9 cellular contexts compared by ENCODE assay signal in the genomic region with DNA sequence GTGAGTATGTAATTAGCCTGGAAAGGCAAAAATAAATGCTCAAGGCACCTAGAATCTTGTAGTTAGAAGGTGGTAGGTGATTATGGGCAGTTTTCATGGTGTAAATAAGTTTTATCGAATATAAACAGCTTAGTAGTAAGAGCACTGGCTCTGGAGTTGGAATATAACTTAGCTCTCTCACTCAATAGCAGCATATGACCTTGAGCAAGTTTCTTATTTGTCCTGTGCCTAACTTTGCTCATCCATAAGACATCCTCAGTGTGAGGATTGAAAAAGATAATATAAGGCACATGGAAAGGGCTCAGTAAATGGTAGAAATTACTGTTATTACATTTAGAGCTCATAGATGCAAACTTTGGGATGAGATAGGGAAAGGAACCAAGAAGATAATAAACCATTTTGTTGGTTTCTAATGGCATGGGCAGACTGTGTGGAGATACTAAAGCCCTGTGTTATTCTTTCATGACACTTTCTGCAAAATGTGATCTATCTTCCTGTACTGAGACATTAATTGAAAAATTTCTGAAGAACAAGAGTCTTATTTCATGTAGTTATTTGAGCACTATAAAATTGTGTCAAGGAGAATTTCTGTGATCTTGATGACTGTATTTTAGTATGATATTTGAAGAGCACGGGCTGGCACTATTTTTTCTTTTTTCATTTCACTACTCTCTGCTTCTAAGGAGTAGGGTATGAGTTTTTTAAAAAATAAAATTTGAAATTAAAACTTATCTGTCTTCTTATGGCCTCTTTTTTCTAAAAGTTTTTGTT. TPM values are rescaled to one million over a fixed set of nuclear protein-coding genes. Genes with fewer than 3 reads are reported as not detected.
DNase-seq lines count a peak whose midpoint lies in the region; ATAC-seq and TF ChIP-seq lines count a peak whose summit lies in the region.
"Had no signal": no experiment of that assay in that cellular context is flagged by ENCODE, and none has a peak within 500 bp of the region (broad histone marks: within the 10 kb centered on the region; RNA-seq: fewer than 3 reads in every experiment).

No MANE protein-coding gene starts in this region.

- intact Hi-C loops in Caco-2 (cut with micrococcal nuclease; ENCODE audit: unreplicated experiment), result no loop called here

- in situ Hi-C loops in G401 (cut with HindIII; ENCODE audit: low sequenced_read_pairs), result loop anchor here (5.0 kb wide), 1 partner anchor 42 kb away; no protein-coding TSS in a partner anchor

- DNase-seq in Caco-2 (no peak), endodermal cell (no peak), SIG-M5 (lab: John Stamatoyannopoulos, UW) (no peak), G401 (ENCODE audit: low spot score) (no peak)
- no peak for DNase-seq in NK-92 treated with Interleukin-12 subunit alpha and Interleukin-12 subunit beta, amount 100 ng/mL, for 24 hours (lab: John Stamatoyannopoulos, UW)
- DNase-seq: head of caudate nucleus had no signal

- no peaks in the 10 kb centered on the region for H3K9me3 ChIP-seq in Caco-2
- no peaks in the 10 kb centered on the region for H3K9me3 ChIP-seq in OCI-LY3 (ENCODE audit: insufficient read depth, low read length)
- H3K9me3 ChIP-seq in endodermal cell (ENCODE audit: control insufficient read depth, low read length), result no peaks in the 10 kb centered on the region
- no peaks in the 10 kb centered on the region for H3K9me3 ChIP-seq in parathyroid adenoma (ENCODE audit: control insufficient read depth, low read length)

- no peak overlapping the region for H3K27ac Mint-ChIP-seq in Caco-2 (ENCODE audit: unreplicated experiment)
- H3K27ac Mint-ChIP-seq in endodermal cell, result no peak overlapping the region

- H3K4me3 Mint-ChIP-seq in Caco-2 (ENCODE audit: unreplicated experiment) (peak overlapping the region; percentile 86), endodermal cell (peak overlapping the region; percentile 86)

- peaks cover 12% of the 10 kb centered on the region for H3K4me1 Mint-ChIP-seq in Caco-2 (ENCODE audit: low read depth, unreplicated experiment)
- H3K4me1 Mint-ChIP-seq in endodermal cell, result peaks cover 13% of the 10 kb centered on the region

- H3K79me2 ChIP-seq in OCI-LY3 (ENCODE audit: low read length), result peaks cover 39% of the 10 kb centered on the region
- H3K79me2 ChIP-seq in parathyroid adenoma, result peaks cover 30% of the 10 kb centered on the region

- H3K4me2 ChIP-seq in OCI-LY3 (ENCODE audit: low read length), result peak overlapping the region; percentile 49
- H3K4me2 ChIP-seq in parathyroid adenoma (ENCODE audit: low read length), result peak overlapping the region; percentile 66

- H2AFZ ChIP-seq in OCI-LY3 (ENCODE audit: low read depth, low read length) (no peak overlapping the region), parathyroid adenoma (no peak overlapping the region)

- no TSS peak for BruUV-seq in Caco-2 (replicated peaks; lab: Mats Ljungman, UMichigan)

- H3K27me3 Mint-ChIP-seq in Caco-2 (ENCODE audit: insufficient read depth, unreplicated experiment) (no peaks in the 10 kb centered on the region), endodermal cell (ENCODE audit: insufficient read depth) (peaks cover 2% of the 10 kb centered on the region)

- no peaks in the 10 kb centered on the region for H3K27me3 ChIP-seq in Caco-2 (replicated peaks; ENCODE audit: control insufficient read depth, insufficient read depth, low read length)
- H3K27me3 ChIP-seq in OCI-LY3 (ENCODE audit: low read depth, low read length), result no peaks in the 10 kb centered on the region
- H3K27me3 ChIP-seq in endodermal cell (ENCODE audit: control insufficient read depth, insufficient read depth, low read length, poor library complexity, severe bottlenecking), result no peaks in the 10 kb centered on the region
- no peaks in the 10 kb centered on the region for H3K27me3 ChIP-seq in parathyroid adenoma (ENCODE audit: control insufficient read depth, insufficient read depth, low read length)

- no peak overlapping the region for H3K9ac ChIP-seq in OCI-LY3 (ENCODE audit: low read length)
- H3K9ac ChIP-seq in endodermal cell (ENCODE audit: extremely low read depth, low read length, poor library complexity, severe bottlenecking), result no peak overlapping the region
- no peak overlapping the region for H3K9ac ChIP-seq in parathyroid adenoma

- H3K36me3 ChIP-seq in Caco-2 (ENCODE audit: control insufficient read depth, insufficient read depth, low read length), result no peaks in the 10 kb centered on the region; the same call in 1 of the 2 replicates
- H3K36me3 ChIP-seq in OCI-LY3 (replicated peaks; ENCODE audit: low read depth, low read length), result peaks cover 2% of the 10 kb centered on the region
- H3K36me3 ChIP-seq in endodermal cell (ENCODE audit: control insufficient read depth, insufficient read depth, low read length), result no peaks in the 10 kb centered on the region
- H3K36me3 ChIP-seq in parathyroid adenoma (ENCODE audit: control insufficient read depth, insufficient read depth, low read length), result no peaks in the 10 kb centered on the region

- CTCF ChIA-PET in Caco-2 (lab: Charles Lee), result interaction anchor here (1.5 to 1.6 kb wide), 2 partner anchors 12 to 82 kb away, joined by 4 to 5 read pairs; no protein-coding TSS in a partner anchor

- ATAC-seq in GM21786 (IDR thresholded peaks at IDR 0.05; ENCODE audit: unreplicated experiment), result no peak

- H3K9me3 Mint-ChIP-seq in Caco-2 (ENCODE audit: unreplicated experiment) (no peaks in the 10 kb centered on the region), endodermal cell (no peaks in the 10 kb centered on the region)

- POLR2A ChIA-PET in Caco-2 (lab: Charles Lee), result no interaction called here

- WGBS in endodermal cell (ENCODE audit: insufficient coverage in 1 of 2, insufficient read length in 1 of 2), 2 experiments, result 94% methylated on average over 1 of the region's 2 CpGs; no CpG with 5 or more reads in 1 of the 2 experiments

- TF ChIP-seq CTCF in Caco-2 (IDR thresholded peaks at IDR 0.05; ENCODE audit: insufficient read depth in 1 of 2, low read depth in 1 of 2, low read length in 1 of 2, severe bottlenecking in 1 of 2, unreplicated experiment in 1 of 2), result no peak
- no peak for TF ChIP-seq CTCF in OCI-LY3 (IDR thresholded peaks at IDR 0.05; ENCODE audit: low read depth, low read length)
- no peak for TF ChIP-seq CTCF in endodermal cell (conservative IDR thresholded peaks at IDR 0.05)
- no peak for TF ChIP-seq CTCF in parathyroid adenoma (IDR thresholded peaks at IDR 0.05)

- H3K4me3 ChIP-seq in Caco-2 (ENCODE audit: low read depth, low read length), result no peak overlapping the region
- peak overlapping the region; percentile 35 for H3K4me3 ChIP-seq in OCI-LY3 (ENCODE audit: low read length)
- H3K4me3 ChIP-seq in endodermal cell (ENCODE audit: low read length), result peak overlapping the region; percentile 100
- peak overlapping the region; percentile 51 for H3K4me3 ChIP-seq in parathyroid adenoma (ENCODE audit: low read depth, low read length)

- H3K27ac ChIP-seq in OCI-LY3 (ENCODE audit: low read length) (no peak overlapping the region), endodermal cell (ENCODE audit: low read depth, low read length) (no peak overlapping the region), parathyroid adenoma (no peak overlapping the region)

- peaks cover 8% of the 10 kb centered on the region; the same call in 1 of the 2 replicates for H4K20me1 ChIP-seq in OCI-LY3 (ENCODE audit: insufficient read depth, low read length)

- H3K36me3 Mint-ChIP-seq in Caco-2 (ENCODE audit: insufficient read depth, unreplicated experiment) (no peaks in the 10 kb centered on the region), endodermal cell (ENCODE audit: low read depth) (peaks cover 6% of the 10 kb centered on the region)

- H3K4me1 ChIP-seq in Caco-2 (peaks cover 8% of the 10 kb centered on the region), OCI-LY3 (ENCODE audit: low read length) (peaks cover 12% of the 10 kb centered on the region), endodermal cell (ENCODE audit: control insufficient read depth, insufficient read depth, low read length) (no peaks in the 10 kb centered on the region), parathyroid adenoma (peaks cover 14% of the 10 kb centered on the region)

RNA-seq across cellular contexts. Expression of gene SLK, which starts 3.1 kb away (rescaled TPM):
- total RNA-seq in Caco-2 (2022), result 35.6 and 39.5 TPM in 2 replicates
- total RNA-seq in endodermal cell, result 10 to 100 TPM; 23.4 to 32.9 TPM
- polyA plus RNA-seq in endodermal cell (2013, experiment 1 of 2), result 20.1 TPM
- polyA plus RNA-seq in endodermal cell (2013, experiment 2 of 2), result 25.9 TPM
- total RNA-seq in G401 (2014; rRNA removed; shearing (Covaris generic)), result 33.2 and 38.0 TPM in 2 replicates

RNA-seq across cellular contexts. Expression of gene STN1, which starts 52.1 kb away (rescaled TPM):
- total RNA-seq in Caco-2 (2022) (15.9 and 16.1 TPM in 2 replicates), endodermal cell (10 to 100 TPM; 13.5 to 19.9 TPM)
- 19.2 TPM for polyA plus RNA-seq in endodermal cell (2013, experiment 1 of 2)
- polyA plus RNA-seq in endodermal cell (2013, experiment 2 of 2), result 17.2 TPM
- total RNA-seq in G401 (2014; rRNA removed; shearing (Covaris generic)), result 24.1 and 28.7 TPM in 2 replicates
